ENCODE assay signal across 10 cellular contexts in genomic region chr2:157150747-157151146, GRCh38.
DNase-seq lines count a peak whose midpoint lies in the region; ATAC-seq and TF ChIP-seq lines count a peak whose summit lies in the region.
"Had no signal": no experiment of that assay in that cellular context is flagged by ENCODE, and none has a peak within 500 bp of the region (broad histone marks: within the 10 kb centered on the region; RNA-seq: fewer than 3 reads in every experiment).

No MANE protein-coding gene starts in this region.

- no peak overlapping the region for H2AFZ ChIP-seq in OCI-LY3 (ENCODE audit: low read depth, low read length)

- no peaks in the 10 kb centered on the region for H3K36me3 ChIP-seq in OCI-LY3 (replicated peaks; ENCODE audit: low read depth, low read length)

- ATAC-seq in HG02884 (IDR thresholded peaks at IDR 0.05; ENCODE audit: unreplicated experiment): peak; percentile 97

- DNase-seq in NOMO-1 (lab: John Stamatoyannopoulos, UW; ENCODE audit: unreplicated experiment in 2 of 2): peak; percentile 25 to 90
- DNase-seq in NOMO-1 treated with dmso at 0.1 percent for 144 hours (lab: John Stamatoyannopoulos, UW; ENCODE audit: unreplicated experiment): no peak
- peak; percentile 20 for DNase-seq in smooth muscle cell of the brain vasculature (ENCODE audit: low read depth, low spot score)
- no peak for DNase-seq in GOT3 (lab: John Stamatoyannopoulos, UW)
- no peak for DNase-seq in HUDEP-2 (lab: John Stamatoyannopoulos, UW; ENCODE audit: unreplicated experiment in 76 of 76)
- DNase-seq in hippocampal formation (lab: John Stamatoyannopoulos, UW): no peak
- DNase-seq: NCI-H510A treated with DMSO at 0.1 percent for 48 hours had no signal

- H3K4me2 ChIP-seq in OCI-LY3 (ENCODE audit: low read length): peak overlapping the region; percentile 34

- H3K9ac ChIP-seq in OCI-LY3 (ENCODE audit: low read length): no peak overlapping the region

- H3K4me3 ChIP-seq in OCI-LY3 (ENCODE audit: low read length): no peak overlapping the region

- no peak for TF ChIP-seq CTCF in OCI-LY3 (IDR thresholded peaks at IDR 0.05; ENCODE audit: low read depth, low read length)

- no peaks in the 10 kb centered on the region for H3K9me3 ChIP-seq in OCI-LY3 (ENCODE audit: insufficient read depth, low read length)

- H4K20me1 ChIP-seq in OCI-LY3 (ENCODE audit: insufficient read depth, low read length): no peaks in the 10 kb centered on the region

- H3K79me2 ChIP-seq in OCI-LY3 (ENCODE audit: low read length): no peaks in the 10 kb centered on the region

- H3K27ac ChIP-seq in OCI-LY3 (ENCODE audit: low read length): no peak overlapping the region
- H3K27ac ChIP-seq: 22Rv1 had no signal

- peaks cover 10% of the 10 kb centered on the region for H3K4me1 ChIP-seq in OCI-LY3 (ENCODE audit: low read length)

- no peaks in the 10 kb centered on the region for H3K27me3 ChIP-seq in OCI-LY3 (ENCODE audit: low read depth, low read length)

Comparison
In these comparisons a context has a peak if more than half of its experiments do, and no peak if none do; other contexts are left out.
1. DNase-seq: peak in NOMO-1 (2 of 2) and smooth muscle cell of the brain vasculature (single experiment); none in NOMO-1 treated with dmso at 0.1 percent for 144 hours (single experiment), GOT3 (single experiment), HUDEP-2 (0 of 76) and hippocampal formation (0 of 2).